Comparison of ENCODE assay signal across 8 cellular contexts in genomic region chr3:195954052-195954751, GRCh38. TPM values are rescaled to one million over a fixed set of nuclear protein-coding genes. Genes with fewer than 3 reads are reported as not detected.
DNase-seq lines count a peak whose midpoint lies in the region; ATAC-seq, FAIRE-seq and TF ChIP-seq lines count a peak whose summit lies in the region.
"Not testable (repeated sequence)": the region's sequence is repeated elsewhere in the genome, so short reads cannot be mapped to it uniquely, and the experiment has no call there.

No MANE protein-coding gene starts in this region.

- DNase-seq in Caco-2, result peak; percentile 71 to 78
- peak; percentile 56 to 92 for DNase-seq in activated naive CD4-positive, alpha-beta T cell treated with anti-CD3 and anti-CD28 coated beads, Interleukin-2, amount 50 U/mL, for 72 hours (ENCODE audit: low spot score in 2 of 2)
- DNase-seq in frontal cortex (ENCODE audit: low spot score in 2 of 2), result peak; percentile 73 to 78
- DNase-seq in naive thymus-derived CD4-positive, alpha-beta T cell, result peak; percentile 32 to 93 (median 57)
- DNase-seq in stimulated activated CD8-positive, alpha-beta memory T cell treated with anti-CD3 and anti-CD28 coated beads, Interleukin-15, amount 100 ng/mL, for 4 hours (ENCODE audit: low read depth in 2 of 2), result peak; percentile 41 to 61

- H3K27ac Mint-ChIP-seq in Caco-2 (ENCODE audit: unreplicated experiment), result not testable (repeated sequence)
- peak overlapping the region; percentile 92 to 93 for H3K27ac Mint-ChIP-seq in activated naive CD4-positive, alpha-beta T cell treated with anti-CD3 and anti-CD28 coated beads, Interleukin-2, amount 50 U/mL, for 72 hours
- peak overlapping the region in 6 of 9 donors; percentile 46 to 89 (median 81) for H3K27ac Mint-ChIP-seq in naive thymus-derived CD4-positive, alpha-beta T cell

- peaks cover 28% of the 10 kb centered on the region for H3K36me3 Mint-ChIP-seq in Caco-2 (ENCODE audit: insufficient read depth, unreplicated experiment)
- peaks cover 4 to 17% of the 10 kb centered on the region in 2 donors for H3K36me3 Mint-ChIP-seq in activated naive CD4-positive, alpha-beta T cell treated with anti-CD3 and anti-CD28 coated beads, Interleukin-2, amount 50 U/mL, for 72 hours
- not testable (repeated sequence) for H3K36me3 Mint-ChIP-seq in naive thymus-derived CD4-positive, alpha-beta T cell

- H3K4me3 ChIP-seq in Caco-2 (ENCODE audit: low read depth, low read length), result peak overlapping the region; percentile 43
- H3K4me3 ChIP-seq in naive thymus-derived CD4-positive, alpha-beta T cell (ENCODE audit: low read length), result not testable (repeated sequence)

- peak; percentile 95 for ATAC-seq in GM19467 (IDR thresholded peaks at IDR 0.05; ENCODE audit: unreplicated experiment)
- ATAC-seq in HG03342 (IDR thresholded peaks at IDR 0.05; ENCODE audit: unreplicated experiment), result peak; percentile 99
- ATAC-seq in SK-N-SH treated with all-trans-retinoic acid at 6 μM for 48 hours, result peak; percentile 96
- peak; percentile 87 to 94 for ATAC-seq in activated naive CD4-positive, alpha-beta T cell treated with anti-CD3 and anti-CD28 coated beads, Interleukin-2, amount 50 U/mL, for 72 hours
- ATAC-seq in naive thymus-derived CD4-positive, alpha-beta T cell, result peak; percentile 96

- POLR2A ChIA-PET in Caco-2 (lab: Charles Lee); naive thymus-derived CD4-positive, alpha-beta T cell (lab: Charles Lee): not testable (repeated sequence)

- H3K4me1 ChIP-seq in Caco-2; naive thymus-derived CD4-positive, alpha-beta T cell (ENCODE audit: control insufficient read depth in 2 of 2, insufficient read depth in 2 of 2, low read length in 2 of 2): not testable (repeated sequence)

- H3K4me1 Mint-ChIP-seq in Caco-2 (ENCODE audit: low read depth, unreplicated experiment), result not testable (repeated sequence)
- H3K4me1 Mint-ChIP-seq in naive thymus-derived CD4-positive, alpha-beta T cell, result peaks cover 11 to 30% (median 23%) of the 10 kb centered on the region in 7 donors

- FAIRE-seq in frontal cortex (lab: Jason Lieb, UNC), result not testable (repeated sequence)

- H3K4me3 Mint-ChIP-seq in Caco-2 (ENCODE audit: unreplicated experiment), result peak overlapping the region; percentile 77
- H3K4me3 Mint-ChIP-seq in naive thymus-derived CD4-positive, alpha-beta T cell, result peak overlapping the region; percentile 56 to 88 (median 78)

- intact Hi-C loops in Caco-2 (cut with micrococcal nuclease; ENCODE audit: unreplicated experiment), result loop anchor here (2.0 kb wide), 1 partner anchor 39 kb away; no protein-coding TSS in a partner anchor
- intact Hi-C loops in naive thymus-derived CD4-positive, alpha-beta T cell (cut with micrococcal nuclease), result loop anchor here (2.0 kb wide), 2 partner anchors 45 to 47 kb away; partner anchors contain the start of gene TNK2 (in 1 of the 2)

- CTCF ChIA-PET in Caco-2 (lab: Charles Lee); naive thymus-derived CD4-positive, alpha-beta T cell (lab: Charles Lee): not testable (repeated sequence)

- not testable (repeated sequence) for H3K27me3 ChIP-seq in Caco-2 (replicated peaks; ENCODE audit: control insufficient read depth, insufficient read depth, low read length); naive thymus-derived CD4-positive, alpha-beta T cell (ENCODE audit: control insufficient read depth in 2 of 2, insufficient read depth in 2 of 2, low read length in 2 of 2)

- not testable (repeated sequence) for H3K9me3 Mint-ChIP-seq in Caco-2 (ENCODE audit: unreplicated experiment); activated naive CD4-positive, alpha-beta T cell treated with anti-CD3 and anti-CD28 coated beads, Interleukin-2, amount 50 U/mL, for 72 hours; naive thymus-derived CD4-positive, alpha-beta T cell

- not testable (repeated sequence) for TF ChIP-seq CTCF in Caco-2 (IDR thresholded peaks at IDR 0.05; ENCODE audit: insufficient read depth in 1 of 2, low read depth in 1 of 2, low read length in 1 of 2, severe bottlenecking in 1 of 2, unreplicated experiment in 1 of 2)

- H3K9me3 ChIP-seq in Caco-2; naive thymus-derived CD4-positive, alpha-beta T cell (ENCODE audit: control insufficient read depth in 2 of 3, low read length in 3 of 3): not testable (repeated sequence)

- BruUV-seq in Caco-2 (replicated peaks; lab: Mats Ljungman, UMichigan), result not testable (repeated sequence)

- not testable (repeated sequence) for H3K36me3 ChIP-seq in Caco-2 (ENCODE audit: control insufficient read depth, insufficient read depth, low read length); naive thymus-derived CD4-positive, alpha-beta T cell (ENCODE audit: control insufficient read depth in 2 of 3, insufficient read depth in 3 of 3, low read length in 3 of 3)

- not testable (repeated sequence) for H3K27me3 Mint-ChIP-seq in Caco-2 (ENCODE audit: insufficient read depth, unreplicated experiment); naive thymus-derived CD4-positive, alpha-beta T cell

- H3K27ac ChIP-seq in naive thymus-derived CD4-positive, alpha-beta T cell (ENCODE audit: low read depth, low read length), result peak overlapping the region; percentile 62

RNA-seq across cellular contexts. Expression of gene TNK2, which starts 45.9 kb away (rescaled TPM):
- total RNA-seq in Caco-2 (2022), result 36.0 and 37.9 TPM in 2 replicates
- 10 to 100 TPM; 55.1 to 78.1 TPM for total RNA-seq in activated naive CD4-positive, alpha-beta T cell treated with anti-CD3 and anti-CD28 coated beads, Interleukin-2, amount 50 U/mL, for 72 hours
- 11.0 TPM for total RNA-seq in frontal cortex
- total RNA-seq in naive thymus-derived CD4-positive, alpha-beta T cell, result 100 to 1,000 TPM; 128 to 196 (median 188) TPM
- 1 to 10 TPM; 2.0 to 2.6 TPM for polyA plus RNA-seq in naive thymus-derived CD4-positive, alpha-beta T cell
